Comparison of ENCODE assay signal across 17 cellular contexts in genomic region chr5:180129291-180130190, GRCh38. TPM values are rescaled to one million over a fixed set of nuclear protein-coding genes. Genes with fewer than 3 reads are reported as not detected.
DNase-seq lines count a peak whose midpoint lies in the region; ATAC-seq and TF ChIP-seq lines count a peak whose summit lies in the region.
"Had no signal": no experiment of that assay in that cellular context is flagged by ENCODE, and none has a peak within 500 bp of the region (broad histone marks: within the 10 kb centered on the region; RNA-seq: fewer than 3 reads in every experiment).

No MANE protein-coding gene starts in this region.

- no peaks in the 10 kb centered on the region for H3K9me3 ChIP-seq in stomach

- no peak for TF ChIP-seq EP300 in stomach (IDR thresholded peaks at IDR 0.05)

- H3K4me3 ChIP-seq in stomach: no peak overlapping the region

- peaks cover 0 to 8% (median 6%) of the 10 kb centered on the region in 4 donors for H3K4me1 ChIP-seq in stomach

- H3K36me3 ChIP-seq in stomach: no peaks in the 10 kb centered on the region

- TF ChIP-seq CTCF in VCaP (conservative IDR thresholded peaks at IDR 0.05) (peak; percentile 18; the same call in 1 of the 2 replicates), stomach (IDR thresholded peaks at IDR 0.05) (no peak), GM20000 (IDR thresholded peaks at IDR 0.05; ENCODE audit: extremely low read depth, missing control alignments) (no peak)

- peak; percentile 38 for DNase-seq in activated effector memory CD4-positive, alpha-beta T cell treated with anti-CD3 and anti-CD28 coated beads, Interleukin-2, amount 50 U/mL, for 16 hours
- no peak for DNase-seq in activated effector memory CD4-positive, alpha-beta T cell treated with Interleukin-2 at 50 U/mL for 16 hours
- peak; percentile 7 for DNase-seq in iPS-NIHi7 (ENCODE audit: extremely low spot score)
- DNase-seq in stomach: peak; percentile 22
- DNase-seq in NCI-H226: no peak
- DNase-seq in GM20000 (ENCODE audit: low spot score): no peak
- DNase-seq: activated CD4-positive, alpha-beta T cell treated with anti-CD3 and anti-CD28 coated beads, Interleukin-2, amount 10 ng/mL, durations not matched to agents 24 days and 14 days; activated naive CD4-positive, alpha-beta T cell treated with anti-CD3 and anti-CD28 coated beads, Interleukin-2, amount 50 U/mL, for 16 hours; HFFc6; NCI-H1930; NCI-H446; nephron progenitor cell; NK-92 treated with Interleukin-12 subunit alpha and Interleukin-12 subunit beta, amount 100 ng/mL, for 24 hours; stimulated activated CD8-positive, alpha-beta memory T cell treated with anti-CD3 and anti-CD28 coated beads, Interleukin-4, amount 100 ng/mL, for 48 hours had no signal

- 75 to 86% (median 82%) methylated on average over 22 to 27 of the region's 27 CpGs for WGBS in stomach, 5 donors

- H3K27me3 ChIP-seq in stomach: peaks cover 0 to 31% (median 15%) of the 10 kb centered on the region in 3 donors

- intact Hi-C loops in stomach (cut with DNase I; ENCODE audit: low total_unique reads): no loop called here

- ATAC-seq in HG02884 (IDR thresholded peaks at IDR 0.05; ENCODE audit: unreplicated experiment): no peak

- no peak overlapping the region for H3K27ac ChIP-seq in VCaP
- H3K27ac ChIP-seq in stomach: no peak overlapping the region
- H3K27ac ChIP-seq: C4-2B had no signal

- TF ChIP-seq POLR2A in stomach (IDR thresholded peaks at IDR 0.05): no peak

RNA-seq across cellular contexts. Expression of gene RNF130, which starts 58.0 kb away (rescaled TPM):
- total RNA-seq in stomach: 10 to 100 TPM; 27.0 to 87.8 (median 73.2) TPM
- polyA plus RNA-seq in stomach: 10 to 100 TPM; 36.9 to 47.8 (median 39.5) TPM

Comparison
In these comparisons a context has a peak if more than half of its experiments do, and no peak if none do; other contexts are left out.
1. DNase-seq: peak in activated effector memory CD4-positive, alpha-beta T cell treated with anti-CD3 and anti-CD28 coated beads, Interleukin-2, amount 50 U/mL, for 16 hours (single experiment), iPS-NIHi7 (single experiment) and stomach (single experiment); none in activated effector memory CD4-positive, alpha-beta T cell treated with Interleukin-2 at 50 U/mL for 16 hours (single experiment), NCI-H226 (single experiment) and GM20000 (single experiment).